Comparison of ENCODE assay signal across 11 cellular contexts in genomic region chr1:79617777-79618176, GRCh38.
DNase-seq lines count a peak whose midpoint lies in the region; ATAC-seq and TF ChIP-seq lines count a peak whose summit lies in the region.
"Had no signal": no experiment of that assay in that cellular context is flagged by ENCODE, and none has a peak within 500 bp of the region (broad histone marks: within the 10 kb centered on the region; RNA-seq: fewer than 3 reads in every experiment).

No MANE protein-coding gene starts in this region.

- H3K27me3 Mint-ChIP-seq in brain: peaks cover 4% of the 10 kb centered on the region
- no peaks in the 10 kb centered on the region for H3K27me3 Mint-ChIP-seq in nephron progenitor cell (ENCODE audit: low read depth, poor library complexity)
- H3K27me3 Mint-ChIP-seq: activated CD4-positive, alpha-beta T cell treated with anti-CD3 and anti-CD28 coated beads, Interleukin-2, amount 10 ng/mL, durations not matched to agents 7 days and 5 days had no signal

- DNase-seq in GM12865 (ENCODE audit: low read depth): no peak
- peak; percentile 5 for DNase-seq in Jurkat, Clone E6-1 (ENCODE audit: low read depth, low spot score)
- no peak for DNase-seq in nephron progenitor cell
- DNase-seq in activated CD4-positive, alpha-beta T cell treated with anti-CD3 and anti-CD28 coated beads, Interleukin-2, amount 50 U/mL, for 1 hour: no peak
- no peak for DNase-seq in germinal center (ENCODE audit: low spot score)
- DNase-seq: activated CD4-positive, alpha-beta T cell treated with anti-CD3 and anti-CD28 coated beads, Interleukin-2, amount 10 ng/mL, durations not matched to agents 7 days and 5 days; activated naive CD4-positive, alpha-beta T cell treated with Interleukin-2 at 50 U/mL for 16 hours; NCI-H524 treated with DMSO at 0.1 percent for 48 hours; uterus had no signal

- TF ChIP-seq CTCF in GM12865 (IDR thresholded peaks at IDR 0.05; ENCODE audit: insufficient read depth, low read depth, low read length, missing control alignments) (peak; percentile 34), brain (conservative IDR thresholded peaks at IDR 0.05) (peak; percentile 2 to 36), nephron progenitor cell (IDR thresholded peaks at IDR 0.05) (peak; percentile 30)

- H3K27ac Mint-ChIP-seq in brain (no peak overlapping the region), nephron progenitor cell (no peak overlapping the region)
- H3K27ac Mint-ChIP-seq: activated CD4-positive, alpha-beta T cell treated with anti-CD3 and anti-CD28 coated beads, Interleukin-2, amount 10 ng/mL, durations not matched to agents 7 days and 5 days had no signal

- no peak for ATAC-seq in HG02981 (IDR thresholded peaks at IDR 0.05; ENCODE audit: unreplicated experiment)

- no peak overlapping the region for H3K4me3 ChIP-seq in GM12865 (ENCODE audit: low read depth, low read length)
- H3K4me3 ChIP-seq in Jurkat, Clone E6-1 (ENCODE audit: low read length): no peak overlapping the region
- H3K4me3 ChIP-seq: uterus had no signal

- H3K36me3 Mint-ChIP-seq in brain: no peaks in the 10 kb centered on the region
- H3K36me3 Mint-ChIP-seq in nephron progenitor cell (ENCODE audit: low read depth): no peaks in the 10 kb centered on the region

- H3K9me3 Mint-ChIP-seq in brain: peaks cover 0 to 4% (median 0%) of the 10 kb centered on the region in 5 experiments
- peaks cover 5% of the 10 kb centered on the region for H3K9me3 Mint-ChIP-seq in nephron progenitor cell

- H3K4me3 Mint-ChIP-seq in brain: no peak overlapping the region
- no peak overlapping the region for H3K4me3 Mint-ChIP-seq in nephron progenitor cell
- H3K4me3 Mint-ChIP-seq: activated CD4-positive, alpha-beta T cell treated with anti-CD3 and anti-CD28 coated beads, Interleukin-2, amount 10 ng/mL, durations not matched to agents 7 days and 5 days had no signal

- H3K4me1 Mint-ChIP-seq in brain (no peaks in the 10 kb centered on the region), nephron progenitor cell (no peaks in the 10 kb centered on the region)
- H3K4me1 Mint-ChIP-seq: activated CD4-positive, alpha-beta T cell treated with anti-CD3 and anti-CD28 coated beads, Interleukin-2, amount 10 ng/mL, durations not matched to agents 7 days and 5 days had no signal
